ENCODE assay signal across 1 cellular context in genomic region chr19:10431943-10432735, GRCh38.
A peak's percentile ranks its signal among the peaks of the same experiment; 100 is the strongest.
TF ChIP-seq lines count a peak whose summit lies in the region.

No MANE protein-coding gene starts in this region.

TF ChIP-seq in K562, 482 proteins besides CTCF, POLR2A, EP300 and RAD21 (continued from another document and continues in another):
- TF ChIP-seq, protein P1, sequence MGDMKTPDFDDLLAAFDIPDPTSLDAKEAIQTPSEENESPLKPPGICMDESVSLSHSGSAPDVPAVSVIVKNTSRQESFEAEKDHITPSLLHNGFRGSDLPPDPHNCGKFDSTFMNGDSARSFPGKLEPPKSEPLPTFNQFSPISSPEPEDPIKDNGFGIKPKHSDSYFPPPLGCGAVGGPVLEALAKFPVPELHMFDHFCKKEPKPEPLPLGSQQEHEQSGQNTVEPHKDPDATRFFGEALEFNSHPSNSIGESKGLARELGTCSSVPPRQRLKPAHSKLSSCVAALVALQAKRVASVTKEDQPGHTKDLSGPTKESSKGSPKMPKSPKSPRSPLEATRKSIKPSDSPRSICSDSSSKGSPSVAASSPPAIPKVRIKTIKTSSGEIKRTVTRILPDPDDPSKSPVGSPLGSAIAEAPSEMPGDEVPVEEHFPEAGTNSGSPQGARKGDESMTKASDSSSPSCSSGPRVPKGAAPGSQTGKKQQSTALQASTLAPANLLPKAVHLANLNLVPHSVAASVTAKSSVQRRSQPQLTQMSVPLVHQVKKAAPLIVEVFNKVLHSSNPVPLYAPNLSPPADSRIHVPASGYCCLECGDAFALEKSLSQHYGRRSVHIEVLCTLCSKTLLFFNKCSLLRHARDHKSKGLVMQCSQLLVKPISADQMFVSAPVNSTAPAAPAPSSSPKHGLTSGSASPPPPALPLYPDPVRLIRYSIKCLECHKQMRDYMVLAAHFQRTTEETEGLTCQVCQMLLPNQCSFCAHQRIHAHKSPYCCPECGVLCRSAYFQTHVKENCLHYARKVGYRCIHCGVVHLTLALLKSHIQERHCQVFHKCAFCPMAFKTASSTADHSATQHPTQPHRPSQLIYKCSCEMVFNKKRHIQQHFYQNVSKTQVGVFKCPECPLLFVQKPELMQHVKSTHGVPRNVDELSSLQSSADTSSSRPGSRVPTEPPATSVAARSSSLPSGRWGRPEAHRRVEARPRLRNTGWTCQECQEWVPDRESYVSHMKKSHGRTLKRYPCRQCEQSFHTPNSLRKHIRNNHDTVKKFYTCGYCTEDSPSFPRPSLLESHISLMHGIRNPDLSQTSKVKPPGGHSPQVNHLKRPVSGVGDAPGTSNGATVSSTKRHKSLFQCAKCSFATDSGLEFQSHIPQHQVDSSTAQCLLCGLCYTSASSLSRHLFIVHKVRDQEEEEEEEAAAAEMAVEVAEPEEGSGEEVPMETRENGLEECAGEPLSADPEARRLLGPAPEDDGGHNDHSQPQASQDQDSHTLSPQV (IDR thresholded peaks at IDR 0.05) = peak; percentile 77
- TF ChIP-seq SAFB (IDR thresholded peaks at IDR 0.05; ENCODE audit: borderline replicate concordance, low read depth, low read length) (peak; percentile 53; the same call in 1 of the 2 replicates), HDAC1 (IDR thresholded peaks at IDR 0.05) (peak in 1 of 2 experiments; percentile 71; a peak in 1 of 4 replicates), CCNT2 (IDR thresholded peaks at IDR 0.05; ENCODE audit: borderline replicate concordance, extremely low read depth, insufficient read length, low read depth, low read length) (peak; percentile 58), ZNF57 (CRISPR knock-in tag; IDR thresholded peaks at IDR 0.05) (no peak), HCFC1 (IDR thresholded peaks at IDR 0.05; ENCODE audit: low read depth, low read length) (0 out of 2 replicates have a peak, but pooled peaks have one; percentile 8), NCOA6 (IDR thresholded peaks at IDR 0.05) (peak; percentile 66), HIVEP1 (CRISPR knock-in tag; IDR thresholded peaks at IDR 0.05) (no peak), BRCA1 (IDR thresholded peaks at IDR 0.05) (no peak), BRCA1 (CRISPR knock-in tag; IDR thresholded peaks at IDR 0.05) (no peak), PTTG1 (tag; IDR thresholded peaks at IDR 0.05; ENCODE audit: low read depth) (no peak), POLR2G (IDR thresholded peaks at IDR 0.05; ENCODE audit: low read depth, low read length) (peak; percentile 64), RB1 (IDR thresholded peaks at IDR 0.05; ENCODE audit: low read depth) (peak; percentile 36; the same call in 1 of the 2 replicates), ZFX (CRISPR knock-in tag; IDR thresholded peaks at IDR 0.05) (peak; percentile 87), RBFOX2 (IDR thresholded peaks at IDR 0.05; ENCODE audit: low read depth, low read length) (peak; percentile 61), TEAD2 (tag; IDR thresholded peaks at IDR 0.05) (no peak), ZBTB7A (IDR thresholded peaks at IDR 0.05; ENCODE audit: borderline replicate concordance, control insufficient read depth, low read depth, low read length) (peak; percentile 96), KLF13 (tag; IDR thresholded peaks at IDR 0.05; ENCODE audit: borderline replicate concordance, low read depth) (0 out of 2 replicates have a peak, but pooled peaks have one; percentile 18), TRIM24 (IDR thresholded peaks at IDR 0.05) (peak in 1 of 2 experiments; percentile 25; a peak in 1 of 4 replicates), ZNF740 (CRISPR knock-in tag; IDR thresholded peaks at IDR 0.05) (peak; percentile 99), ZNF740 (tag; IDR thresholded peaks at IDR 0.05) (peak in 1 of 2 experiments; percentile 92; a peak in 2 of 4 replicates), FOXA1 (IDR thresholded peaks at IDR 0.05; ENCODE audit: borderline replicate concordance) (no peak), THRAP3 (IDR thresholded peaks at IDR 0.05; ENCODE audit: borderline replicate concordance) (0 out of 2 replicates have a peak, but pooled peaks have one; percentile 3), NONO (IDR thresholded peaks at IDR 0.05; ENCODE audit: low read depth in 2 of 2, low read length in 1 of 2) (0 out of 4 replicates have a peak, but pooled peaks of 1 of the 2 experiments have one; percentile 56), SUPT5H (IDR thresholded peaks at IDR 0.05) (peak; percentile 59; the same call in 1 of the 2 replicates), BCOR (IDR thresholded peaks at IDR 0.05) (peak; percentile 39), MTA3 (IDR thresholded peaks at IDR 0.05; ENCODE audit: borderline replicate concordance) (peak; percentile 28; the same call in 1 of the 2 replicates), MTA2 (IDR thresholded peaks at IDR 0.05; ENCODE audit: low read depth) (0 out of 2 replicates have a peak, but pooled peaks have one; percentile 36), L3MBTL2 (IDR thresholded peaks at IDR 0.05) (peak; percentile 87), ZNF449 (CRISPR knock-in tag; IDR thresholded peaks at IDR 0.05) (no peak), MGA (IDR thresholded peaks at IDR 0.05) (peak; percentile 48), MAZ (CRISPR knock-in tag; conservative IDR thresholded peaks at IDR 0.05 in 1 of 2, IDR thresholded peaks at IDR 0.05 in 1 of 2) (peak; percentile 83 to 84), RCOR1 (IDR thresholded peaks at IDR 0.05; ENCODE audit: borderline replicate concordance in 1 of 2, low read depth in 2 of 2, low read length in 2 of 2) (peak in 1 of 2 experiments; percentile 12; a peak in 1 of 4 replicates), LARP7 (IDR thresholded peaks at IDR 0.05) (no peak)
- TF ChIP-seq, protein P2, sequence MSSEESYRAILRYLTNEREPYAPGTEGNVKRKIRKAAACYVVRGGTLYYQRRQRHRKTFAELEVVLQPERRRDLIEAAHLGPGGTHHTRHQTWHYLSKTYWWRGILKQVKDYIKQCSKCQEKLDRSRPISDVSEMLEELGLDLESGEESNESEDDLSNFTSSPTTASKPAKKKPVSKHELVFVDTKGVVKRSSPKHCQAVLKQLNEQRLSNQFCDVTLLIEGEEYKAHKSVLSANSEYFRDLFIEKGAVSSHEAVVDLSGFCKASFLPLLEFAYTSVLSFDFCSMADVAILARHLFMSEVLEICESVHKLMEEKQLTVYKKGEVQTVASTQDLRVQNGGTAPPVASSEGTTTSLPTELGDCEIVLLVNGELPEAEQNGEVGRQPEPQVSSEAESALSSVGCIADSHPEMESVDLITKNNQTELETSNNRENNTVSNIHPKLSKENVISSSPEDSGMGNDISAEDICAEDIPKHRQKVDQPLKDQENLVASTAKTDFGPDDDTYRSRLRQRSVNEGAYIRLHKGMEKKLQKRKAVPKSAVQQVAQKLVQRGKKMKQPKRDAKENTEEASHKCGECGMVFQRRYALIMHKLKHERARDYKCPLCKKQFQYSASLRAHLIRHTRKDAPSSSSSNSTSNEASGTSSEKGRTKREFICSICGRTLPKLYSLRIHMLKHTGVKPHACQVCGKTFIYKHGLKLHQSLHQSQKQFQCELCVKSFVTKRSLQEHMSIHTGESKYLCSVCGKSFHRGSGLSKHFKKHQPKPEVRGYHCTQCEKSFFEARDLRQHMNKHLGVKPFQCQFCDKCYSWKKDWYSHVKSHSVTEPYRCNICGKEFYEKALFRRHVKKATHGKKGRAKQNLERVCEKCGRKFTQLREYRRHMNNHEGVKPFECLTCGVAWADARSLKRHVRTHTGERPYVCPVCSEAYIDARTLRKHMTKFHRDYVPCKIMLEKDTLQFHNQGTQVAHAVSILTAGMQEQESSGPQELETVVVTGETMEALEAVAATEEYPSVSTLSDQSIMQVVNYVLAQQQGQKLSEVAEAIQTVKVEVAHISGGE (CRISPR knock-in tag; IDR thresholded peaks at IDR 0.05) = peak in 1 of 3 experiments; percentile 27; a peak in 1 of 6 replicates
- TF ChIP-seq, protein P3, sequence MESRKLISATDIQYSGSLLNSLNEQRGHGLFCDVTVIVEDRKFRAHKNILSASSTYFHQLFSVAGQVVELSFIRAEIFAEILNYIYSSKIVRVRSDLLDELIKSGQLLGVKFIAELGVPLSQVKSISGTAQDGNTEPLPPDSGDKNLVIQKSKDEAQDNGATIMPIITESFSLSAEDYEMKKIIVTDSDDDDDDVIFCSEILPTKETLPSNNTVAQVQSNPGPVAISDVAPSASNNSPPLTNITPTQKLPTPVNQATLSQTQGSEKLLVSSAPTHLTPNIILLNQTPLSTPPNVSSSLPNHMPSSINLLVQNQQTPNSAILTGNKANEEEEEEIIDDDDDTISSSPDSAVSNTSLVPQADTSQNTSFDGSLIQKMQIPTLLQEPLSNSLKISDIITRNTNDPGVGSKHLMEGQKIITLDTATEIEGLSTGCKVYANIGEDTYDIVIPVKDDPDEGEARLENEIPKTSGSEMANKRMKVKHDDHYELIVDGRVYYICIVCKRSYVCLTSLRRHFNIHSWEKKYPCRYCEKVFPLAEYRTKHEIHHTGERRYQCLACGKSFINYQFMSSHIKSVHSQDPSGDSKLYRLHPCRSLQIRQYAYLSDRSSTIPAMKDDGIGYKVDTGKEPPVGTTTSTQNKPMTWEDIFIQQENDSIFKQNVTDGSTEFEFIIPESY (CRISPR knock-in tag; IDR thresholded peaks at IDR 0.05) = 0 out of 2 replicates have a peak, but pooled peaks have one; percentile 19
